1 cellular context compared by ENCODE assay signal in the genomic region with DNA sequence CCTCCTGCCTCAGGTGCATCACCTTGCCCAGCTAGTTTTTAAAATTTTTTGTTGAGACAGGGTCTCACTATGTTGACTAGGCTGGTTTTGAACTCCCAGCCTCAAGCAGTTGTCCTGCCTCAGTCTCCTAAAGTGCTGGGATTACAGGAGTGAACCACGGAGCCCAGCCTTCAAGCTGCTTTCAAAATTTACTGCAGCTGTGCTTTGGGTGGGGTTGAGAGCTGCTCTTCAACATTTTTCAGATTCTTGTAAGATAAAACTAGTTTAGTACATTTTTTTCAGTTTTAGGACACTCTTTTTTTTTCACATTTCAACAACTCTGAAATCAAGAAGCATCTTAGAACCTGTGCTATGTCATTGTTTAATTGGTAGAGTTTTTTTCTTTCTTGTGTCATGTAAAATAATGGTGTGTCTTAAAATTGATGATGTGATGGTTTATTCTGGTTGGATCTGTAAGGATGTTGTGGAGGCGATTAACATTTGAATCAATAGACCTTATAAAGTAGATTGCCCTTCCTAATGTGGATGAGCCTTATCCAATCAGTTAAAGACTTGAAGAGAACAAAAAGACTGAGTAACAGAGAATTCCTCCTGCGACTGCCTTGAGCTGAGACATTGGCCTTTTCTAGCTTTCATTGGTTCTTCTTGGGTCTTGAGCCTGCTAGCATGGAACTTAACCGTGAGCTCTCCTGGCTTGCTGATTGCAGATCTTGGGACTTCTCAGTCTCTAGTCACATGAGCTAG.
TF ChIP-seq lines count a peak whose summit lies in the region.

No MANE protein-coding gene starts in this region.

TF ChIP-seq in WTC11, 78 proteins besides CTCF, POLR2A, EP300 and RAD21 (continued from another document):
- TF ChIP-seq, protein P1, sequence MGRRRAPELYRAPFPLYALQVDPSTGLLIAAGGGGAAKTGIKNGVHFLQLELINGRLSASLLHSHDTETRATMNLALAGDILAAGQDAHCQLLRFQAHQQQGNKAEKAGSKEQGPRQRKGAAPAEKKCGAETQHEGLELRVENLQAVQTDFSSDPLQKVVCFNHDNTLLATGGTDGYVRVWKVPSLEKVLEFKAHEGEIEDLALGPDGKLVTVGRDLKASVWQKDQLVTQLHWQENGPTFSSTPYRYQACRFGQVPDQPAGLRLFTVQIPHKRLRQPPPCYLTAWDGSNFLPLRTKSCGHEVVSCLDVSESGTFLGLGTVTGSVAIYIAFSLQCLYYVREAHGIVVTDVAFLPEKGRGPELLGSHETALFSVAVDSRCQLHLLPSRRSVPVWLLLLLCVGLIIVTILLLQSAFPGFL (CRISPR knock-in tag; IDR thresholded peaks at IDR 0.05; ENCODE audit: borderline replicate concordance): no peak
- TF ChIP-seq, protein P2, sequence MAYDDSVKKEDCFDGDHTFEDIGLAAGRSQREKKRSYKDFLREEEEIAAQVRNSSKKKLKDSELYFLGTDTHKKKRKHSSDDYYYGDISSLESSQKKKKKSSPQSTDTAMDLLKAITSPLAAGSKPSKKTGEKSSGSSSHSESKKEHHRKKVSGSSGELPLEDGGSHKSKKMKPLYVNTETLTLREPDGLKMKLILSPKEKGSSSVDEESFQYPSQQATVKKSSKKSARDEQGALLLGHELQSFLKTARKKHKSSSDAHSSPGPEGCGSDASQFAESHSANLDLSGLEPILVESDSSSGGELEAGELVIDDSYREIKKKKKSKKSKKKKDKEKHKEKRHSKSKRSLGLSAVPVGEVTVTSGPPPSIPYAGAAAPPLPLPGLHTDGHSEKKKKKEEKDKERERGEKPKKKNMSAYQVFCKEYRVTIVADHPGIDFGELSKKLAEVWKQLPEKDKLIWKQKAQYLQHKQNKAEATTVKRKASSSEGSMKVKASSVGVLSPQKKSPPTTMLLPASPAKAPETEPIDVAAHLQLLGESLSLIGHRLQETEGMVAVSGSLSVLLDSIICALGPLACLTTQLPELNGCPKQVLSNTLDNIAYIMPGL (CRISPR knock-in tag; IDR thresholded peaks at IDR 0.05): no peak
- TF ChIP-seq, protein P3, sequence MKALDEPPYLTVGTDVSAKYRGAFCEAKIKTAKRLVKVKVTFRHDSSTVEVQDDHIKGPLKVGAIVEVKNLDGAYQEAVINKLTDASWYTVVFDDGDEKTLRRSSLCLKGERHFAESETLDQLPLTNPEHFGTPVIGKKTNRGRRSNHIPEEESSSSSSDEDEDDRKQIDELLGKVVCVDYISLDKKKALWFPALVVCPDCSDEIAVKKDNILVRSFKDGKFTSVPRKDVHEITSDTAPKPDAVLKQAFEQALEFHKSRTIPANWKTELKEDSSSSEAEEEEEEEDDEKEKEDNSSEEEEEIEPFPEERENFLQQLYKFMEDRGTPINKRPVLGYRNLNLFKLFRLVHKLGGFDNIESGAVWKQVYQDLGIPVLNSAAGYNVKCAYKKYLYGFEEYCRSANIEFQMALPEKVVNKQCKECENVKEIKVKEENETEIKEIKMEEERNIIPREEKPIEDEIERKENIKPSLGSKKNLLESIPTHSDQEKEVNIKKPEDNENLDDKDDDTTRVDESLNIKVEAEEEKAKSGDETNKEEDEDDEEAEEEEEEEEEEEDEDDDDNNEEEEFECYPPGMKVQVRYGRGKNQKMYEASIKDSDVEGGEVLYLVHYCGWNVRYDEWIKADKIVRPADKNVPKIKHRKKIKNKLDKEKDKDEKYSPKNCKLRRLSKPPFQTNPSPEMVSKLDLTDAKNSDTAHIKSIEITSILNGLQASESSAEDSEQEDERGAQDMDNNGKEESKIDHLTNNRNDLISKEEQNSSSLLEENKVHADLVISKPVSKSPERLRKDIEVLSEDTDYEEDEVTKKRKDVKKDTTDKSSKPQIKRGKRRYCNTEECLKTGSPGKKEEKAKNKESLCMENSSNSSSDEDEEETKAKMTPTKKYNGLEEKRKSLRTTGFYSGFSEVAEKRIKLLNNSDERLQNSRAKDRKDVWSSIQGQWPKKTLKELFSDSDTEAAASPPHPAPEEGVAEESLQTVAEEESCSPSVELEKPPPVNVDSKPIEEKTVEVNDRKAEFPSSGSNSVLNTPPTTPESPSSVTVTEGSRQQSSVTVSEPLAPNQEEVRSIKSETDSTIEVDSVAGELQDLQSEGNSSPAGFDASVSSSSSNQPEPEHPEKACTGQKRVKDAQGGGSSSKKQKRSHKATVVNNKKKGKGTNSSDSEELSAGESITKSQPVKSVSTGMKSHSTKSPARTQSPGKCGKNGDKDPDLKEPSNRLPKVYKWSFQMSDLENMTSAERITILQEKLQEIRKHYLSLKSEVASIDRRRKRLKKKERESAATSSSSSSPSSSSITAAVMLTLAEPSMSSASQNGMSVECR (CRISPR knock-in tag; IDR thresholded peaks at IDR 0.05; ENCODE audit: borderline replicate concordance): no peak
